8 cellular contexts compared by ENCODE assay signal in genomic region chr2:224927671-224928173, GRCh38.
DNase-seq lines count a peak whose midpoint lies in the region; ATAC-seq, FAIRE-seq and TF ChIP-seq lines count a peak whose summit lies in the region.

No MANE protein-coding gene starts in this region.

- H3K36me3 ChIP-seq in CD4-positive, CD25-positive, alpha-beta regulatory T cell (ENCODE audit: control insufficient read depth, insufficient read depth, low read length): peaks cover 27% of the 10 kb centered on the region
- H3K36me3 ChIP-seq in GM12878 (ENCODE audit: control insufficient read depth in 2 of 2, insufficient read depth in 2 of 2, low read length in 1 of 2): peaks cover 16 to 32% of the 10 kb centered on the region in 2 experiments

- no peaks in the 10 kb centered on the region for H3K27me3 Mint-ChIP-seq in CD4-positive, CD25-positive, alpha-beta regulatory T cell
- no peaks in the 10 kb centered on the region for H3K27me3 Mint-ChIP-seq in T-helper 17 cell

- peaks cover 56% of the 10 kb centered on the region for H3K79me2 ChIP-seq in GM12878 (ENCODE audit: control insufficient read depth, insufficient read depth, low read length)

- RAD21 ChIA-PET in GM12878 (lab: Charles Lee; ENCODE audit: unreplicated experiment): interaction anchor here (1.0 to 5.5 kb wide), 11 partner anchors 10 to 80 kb away, joined by 3 to 40 read pairs (median 4); no protein-coding TSS in a partner anchor

- peak overlapping the region; percentile 69 to 87 (median 72) for H3K4me3 Mint-ChIP-seq in CD4-positive, CD25-positive, alpha-beta regulatory T cell
- peak overlapping the region; percentile 77 for H3K4me3 Mint-ChIP-seq in T-helper 17 cell

- peak overlapping the region; percentile 96 to 98 (median 96) for H3K27ac Mint-ChIP-seq in CD4-positive, CD25-positive, alpha-beta regulatory T cell
- peak overlapping the region; percentile 99 for H3K27ac Mint-ChIP-seq in T-helper 17 cell

- SMC1A ChIA-PET in GM12878 (lab: Charles Lee; ENCODE audit: uncharacterized antibody, unreplicated experiment): interaction anchor here (0.7 to 21.4 kb wide), 8 partner anchors 19 to 85 kb away, joined by 3 to 443 read pairs (median 4); no protein-coding TSS in a partner anchor

- peaks cover 40% of the 10 kb centered on the region for H3K36me3 Mint-ChIP-seq in CD4-positive, CD25-positive, alpha-beta regulatory T cell
- peaks cover 8% of the 10 kb centered on the region for H3K36me3 Mint-ChIP-seq in T-helper 17 cell (ENCODE audit: low read depth)

- no peaks in the 10 kb centered on the region for H3K9me3 ChIP-seq in CD4-positive, CD25-positive, alpha-beta regulatory T cell (ENCODE audit: control insufficient read depth in 2 of 2, low read length in 2 of 2)
- H3K9me3 ChIP-seq in T-helper 17 cell (ENCODE audit: control insufficient read depth, low read length, poor library complexity, severe bottlenecking) (no peaks in the 10 kb centered on the region), GM12878 (replicated peaks; ENCODE audit: control insufficient read depth, insufficient read depth, low read length) (no peaks in the 10 kb centered on the region)

- peak overlapping the region; percentile 4; the same call in 1 of the 2 replicates for H3K4me2 ChIP-seq in GM12878 (ENCODE audit: control insufficient read depth, insufficient read depth)

- no peaks in the 10 kb centered on the region for H3K27me3 ChIP-seq in CD4-positive, CD25-positive, alpha-beta regulatory T cell (ENCODE audit: control insufficient read depth, insufficient read depth, low read length)
- H3K27me3 ChIP-seq in GM12878 (replicated peaks in 1 of 2; ENCODE audit: control insufficient read depth in 2 of 2, insufficient read depth in 2 of 2, low read length in 1 of 2): no peaks in the 10 kb centered on the region

- no peak for TF ChIP-seq RAD21 in GM12878 (IDR thresholded peaks at IDR 0.05; ENCODE audit: insufficient read depth, low read depth, low read length)

- peak; percentile 64 to 71 for ATAC-seq in CD4-positive, CD25-positive, alpha-beta regulatory T cell (ENCODE audit: low read depth in 2 of 2)
- ATAC-seq in T-helper 17 cell (peak; percentile 87), GM12878 (no peak), sciatic nerve (peak; percentile 41), HG03354 (IDR thresholded peaks at IDR 0.05; ENCODE audit: poor library complexity, severe bottlenecking, unreplicated experiment) (no peak), GM21786 (IDR thresholded peaks at IDR 0.05; ENCODE audit: unreplicated experiment) (no peak), GM21528 (IDR thresholded peaks at IDR 0.05; ENCODE audit: low FRiP score, unreplicated experiment) (no peak), HG02884 (IDR thresholded peaks at IDR 0.05; ENCODE audit: unreplicated experiment) (no peak)

- no peak for FAIRE-seq in GM12878 (lab: Jason Lieb, UNC)

- CTCF ChIA-PET in GM12878 (lab: Yijun Ruan, JAX): interaction anchor here (1.3 to 14.6 kb wide), 8 partner anchors 13 to 81 kb away, joined by 3 to 118 read pairs (median 6); no protein-coding TSS in a partner anchor

- TF ChIP-seq CTCF in GM12878 (IDR thresholded peaks at IDR 0.05 in 2 of 3, conservative IDR thresholded peaks at IDR 0.05 in 1 of 3; ENCODE audit: control insufficient read depth in 2 of 3, extremely low read depth in 1 of 3, insufficient read depth in 1 of 3, low read depth in 3 of 3, low read length in 3 of 3): no peak

- peak overlapping the region; percentile 85 for H3K27ac ChIP-seq in CD4-positive, CD25-positive, alpha-beta regulatory T cell (ENCODE audit: insufficient read depth, low read length, poor library complexity, severe bottlenecking)
- peak overlapping the region; percentile 71 for H3K27ac ChIP-seq in GM12878 (ENCODE audit: control insufficient read depth, insufficient read depth)

- DNase-seq in CD4-positive, CD25-positive, alpha-beta regulatory T cell: peak; percentile 39 to 85 (median 84)
- DNase-seq in T-helper 17 cell (peak in 2 of 3 donors; percentile 42 to 57), GM12878 (ENCODE audit: low read depth, low spot score) (no peak), sciatic nerve (ENCODE audit: low spot score) (no peak)

- H3K9me3 Mint-ChIP-seq in CD4-positive, CD25-positive, alpha-beta regulatory T cell: no peaks in the 10 kb centered on the region

- no peaks in the 10 kb centered on the region for H4K20me1 ChIP-seq in GM12878 (ENCODE audit: control insufficient read depth, insufficient read depth)

- WGBS in GM12878 (ENCODE audit: insufficient coverage, insufficient replicate concordance, low lambda C conversion rate, missing lambda C conversion rate): 28% methylated on average over 7 of the region's 7 CpGs

- intact Hi-C loops in GM12878 (cut with micrococcal nuclease; ENCODE audit: unreplicated experiment): no loop called here
- intact Hi-C loops in sciatic nerve (cut with DNase I): no loop called here

- POLR2A ChIA-PET in GM12878 (lab: Charles Lee): interaction anchor here (1.4 to 5.3 kb wide), 5 partner anchors 8 to 20 kb away, joined by 3 to 34 read pairs (median 6); no protein-coding TSS in a partner anchor

- TF ChIP-seq POLR2A in GM12878 (IDR thresholded peaks at IDR 0.05; ENCODE audit: low read depth, low read length): no peak

- H3K4me1 ChIP-seq in CD4-positive, CD25-positive, alpha-beta regulatory T cell (ENCODE audit: control insufficient read depth, insufficient read depth, low read length, poor library complexity, severe bottlenecking): peaks cover 98% of the 10 kb centered on the region
- H3K4me1 ChIP-seq in GM12878 (ENCODE audit: control insufficient read depth, insufficient read depth, low read length): peaks cover 62% of the 10 kb centered on the region

- in situ Hi-C loops in GM12878 (cut with MboI): no loop called here

- no TSS peak for BruUV-seq in GM12878 (replicated peaks; lab: Mats Ljungman, UMichigan)

- peak overlapping the region; percentile 63 for H3K4me3 ChIP-seq in CD4-positive, CD25-positive, alpha-beta regulatory T cell (ENCODE audit: low read depth, low read length)
- H3K4me3 ChIP-seq in GM12878: no peak overlapping the region

- no peak overlapping the region for H2AFZ ChIP-seq in GM12878 (ENCODE audit: control insufficient read depth, low read depth, low read length)

- H3K9ac ChIP-seq in GM12878 (ENCODE audit: control insufficient read depth, insufficient read depth, low read length): no peak overlapping the region

- peaks cover 55 to 99% (median 89%) of the 10 kb centered on the region in 4 donors for H3K4me1 Mint-ChIP-seq in CD4-positive, CD25-positive, alpha-beta regulatory T cell
- H3K4me1 Mint-ChIP-seq in T-helper 17 cell: peaks cover 83% of the 10 kb centered on the region

- no peak for TF ChIP-seq EP300 in GM12878 (IDR thresholded peaks at IDR 0.05; ENCODE audit: borderline replicate concordance in 1 of 2, control insufficient read depth in 1 of 2, low read depth in 2 of 2, low read length in 2 of 2)

TF ChIP-seq in GM12878, 131 proteins besides CTCF, POLR2A, EP300 and RAD21 (continues in another document):
- no peak for TF ChIP-seq TAF1 (IDR thresholded peaks at IDR 0.05; ENCODE audit: borderline replicate concordance, low read depth, low read length)
- no peak for TF ChIP-seq PAX8 (IDR thresholded peaks at IDR 0.05)
- no peak for TF ChIP-seq HCFC1 (IDR thresholded peaks at IDR 0.05; ENCODE audit: low read length)
- TF ChIP-seq MLLT1 (IDR thresholded peaks at IDR 0.05): no peak
- TF ChIP-seq ZBTB40 (IDR thresholded peaks at IDR 0.05; ENCODE audit: borderline replicate concordance): no peak
- no peak for TF ChIP-seq EZH2 (IDR thresholded peaks at IDR 0.05; ENCODE audit: borderline replicate concordance, control insufficient read depth, low read depth, low read length)
- TF ChIP-seq WRNIP1 (IDR thresholded peaks at IDR 0.05; ENCODE audit: borderline replicate concordance, low read depth, low read length): no peak
- TF ChIP-seq CBX5 (IDR thresholded peaks at IDR 0.05; ENCODE audit: low read depth): no peak
- TF ChIP-seq SIX5 (IDR thresholded peaks at IDR 0.05; ENCODE audit: low read depth, low read length, severe bottlenecking): no peak

Comparison
In these comparisons a context has a peak if more than half of its experiments do, and no peak if none do; other contexts are left out.
1. ATAC-seq: peak in CD4-positive, CD25-positive, alpha-beta regulatory T cell (2 of 2), T-helper 17 cell (single experiment) and sciatic nerve (single experiment); none in GM12878 (single experiment), HG03354 (single experiment), GM21786 (single experiment), GM21528 (single experiment) and HG02884 (single experiment).
2. DNase-seq: peak in CD4-positive, CD25-positive, alpha-beta regulatory T cell (3 of 3) and T-helper 17 cell (2 of 3); none in GM12878 (single experiment) and sciatic nerve (single experiment).